Comparison of ENCODE assay signal across 8 cellular contexts in genomic region chr16:68645494-68646388, GRCh38. TPM values are rescaled to one million over a fixed set of nuclear protein-coding genes. Genes with fewer than 3 reads are reported as not detected.
DNase-seq lines count a peak whose midpoint lies in the region; ATAC-seq, FAIRE-seq and TF ChIP-seq lines count a peak whose summit lies in the region.

No MANE protein-coding gene starts in this region.

- TF ChIP-seq POLR2A in A549 (IDR thresholded peaks at IDR 0.05; ENCODE audit: low read length) (no peak), breast epithelium (IDR thresholded peaks at IDR 0.05) (no peak)

- H4K20me1 ChIP-seq in H9 (ENCODE audit: control insufficient read depth, insufficient read depth, insufficient read length): no peaks in the 10 kb centered on the region

- FAIRE-seq in A549 (lab: Jason Lieb, UNC): no peak

- no peak for TF ChIP-seq RAD21 in A549 (conservative IDR thresholded peaks at IDR 0.05 in 1 of 2, IDR thresholded peaks at IDR 0.05 in 1 of 2)

- H3K56ac ChIP-seq in H9 (ENCODE audit: insufficient read length, low read depth, low read length) (no peak overlapping the region), mesendoderm (ENCODE audit: low read length) (peak overlapping the region; percentile 94)

- H3K9ac ChIP-seq in H9 (ENCODE audit: extremely low read depth, insufficient read length, low read length) (peak overlapping the region; percentile 65), mesendoderm (ENCODE audit: low read length) (peak overlapping the region; percentile 86)

- H3K27me3 ChIP-seq in H9 (ENCODE audit: insufficient read depth, low read length) (no peaks in the 10 kb centered on the region; the same call in 1 of the 2 replicates), breast epithelium (peaks cover 0 to 11% of the 10 kb centered on the region in 2 donors), mesendoderm (ENCODE audit: insufficient read depth, low read length, poor library complexity) (no peaks in the 10 kb centered on the region)

- H3K79me1 ChIP-seq in H9 (ENCODE audit: insufficient read depth, low read depth, low read length, poor library complexity, severe bottlenecking) (peaks cover 3% of the 10 kb centered on the region), mesendoderm (ENCODE audit: low read length) (peaks cover 6% of the 10 kb centered on the region)

- H3K79me2 ChIP-seq in H9 (ENCODE audit: insufficient read depth, low read length): peaks cover 20% of the 10 kb centered on the region; the same call in 1 of the 2 replicates
- H3K79me2 ChIP-seq in mesendoderm (ENCODE audit: control insufficient read depth, insufficient read depth, low read length): peaks cover 28% of the 10 kb centered on the region

- H3K14ac ChIP-seq in H9 (ENCODE audit: insufficient read depth, low read length): peak overlapping the region; percentile 51

- H3K27ac ChIP-seq in A549 (peak overlapping the region in 1 of 2 experiments; percentile 65; a peak in 2 of 6 replicates), H9 (ENCODE audit: insufficient read length, low read depth, low read length) (no peak overlapping the region), breast epithelium (peak overlapping the region; percentile 75 to 87), mesendoderm (ENCODE audit: low read depth, low read length) (peak overlapping the region; percentile 52)

- H2AFZ ChIP-seq in H9 (ENCODE audit: low read length): no peak overlapping the region

- no peak overlapping the region for H2BK5ac ChIP-seq in H9 (ENCODE audit: insufficient read length, low read length)
- peak overlapping the region; percentile 30 for H2BK5ac ChIP-seq in mesendoderm (ENCODE audit: low read length)

- H3K18ac ChIP-seq in H9 (ENCODE audit: insufficient read length, low read depth, low read length) (peak overlapping the region; percentile 65), mesendoderm (ENCODE audit: low read length) (peak overlapping the region; percentile 23)

- no peaks in the 10 kb centered on the region for H3K9me3 Mint-ChIP-seq in H9

- H2BK12ac ChIP-seq in H9 (ENCODE audit: insufficient read length, low read depth, low read length): no peak overlapping the region

- H3K23me2 ChIP-seq in H9 (ENCODE audit: insufficient read length, low read depth, low read length, poor library complexity, severe bottlenecking): peaks cover 28% of the 10 kb centered on the region

- H3K4me2 ChIP-seq in A549 (peak overlapping the region; percentile 93), H9 (ENCODE audit: insufficient read depth, insufficient read length, low read length) (peak overlapping the region; percentile 96), mesendoderm (ENCODE audit: low read length) (peak overlapping the region; percentile 90)

- intact Hi-C loops in breast epithelium (cut with DNase I; ENCODE audit: low total_unique reads): no loop called here

- POLR2A ChIA-PET in A549 (lab: Yijun Ruan, JAX): no interaction called here

- peaks cover 37 to 43% of the 10 kb centered on the region in 2 experiments for H3K4me1 Mint-ChIP-seq in H9

- ATAC-seq in A549: peak; percentile 52 to 70; a peak in 4 of 6 replicates

- no peak overlapping the region for H4K91ac ChIP-seq in H9 (ENCODE audit: insufficient read length, low read depth, low read length)

- no peak overlapping the region for H2BK120ac ChIP-seq in H9 (ENCODE audit: low read depth, low read length, poor library complexity, severe bottlenecking)
- peak overlapping the region; percentile 6 for H2BK120ac ChIP-seq in mesendoderm (ENCODE audit: low read depth, low read length)

- H3K36me3 Mint-ChIP-seq in H9 (ENCODE audit: insufficient read depth in 1 of 3, low read depth in 3 of 3): peaks cover 3 to 25% (median 16%) of the 10 kb centered on the region in 3 experiments; a peak in 6 of 7 replicates

- CTCF ChIA-PET in A549 (lab: Yijun Ruan, JAX): interaction anchor here (1.2 to 1.9 kb wide), 2 partner anchors 10 to 12 kb away, joined by 3 to 6 read pairs; no protein-coding TSS in a partner anchor

- H3K4ac ChIP-seq in H9 (ENCODE audit: low read depth, low read length): no peak overlapping the region
- H3K4ac ChIP-seq in mesendoderm (ENCODE audit: low read depth, low read length): peak overlapping the region; percentile 23

- H3T11ph ChIP-seq in H9 (ENCODE audit: low read length): no peak overlapping the region

- H3K9me3 ChIP-seq in A549 (no peaks in the 10 kb centered on the region), H9 (ENCODE audit: control insufficient read depth, low read depth, low read length) (no peaks in the 10 kb centered on the region), breast epithelium (no peaks in the 10 kb centered on the region)

- 63% methylated on average over 30 of the region's 66 CpGs for WGBS in A549 (ENCODE audit: missing lambda C conversion rate)
- WGBS in H9 (ENCODE audit: extremely low coverage, insufficient read length, low lambda C conversion rate): no CpG with 5 or more reads among the region's 66 CpGs
- no CpG with 5 or more reads among the region's 66 CpGs for WGBS in mesendoderm (ENCODE audit: extremely low coverage, insufficient coverage, low lambda C conversion rate)

- H3K27me3 Mint-ChIP-seq in H9 (ENCODE audit: low read depth): peaks cover 29% of the 10 kb centered on the region

- H2BK20ac ChIP-seq in H9 (ENCODE audit: low read depth, low read length, poor library complexity, severe bottlenecking): no peak overlapping the region

- H3K4me3 ChIP-seq in A549 (peak overlapping the region; percentile 48), breast epithelium (peak overlapping the region; percentile 6 to 81 (median 81)), mesendoderm (ENCODE audit: low read length) (peak overlapping the region; percentile 64)

- H3K36me3 ChIP-seq in breast epithelium (no peaks in the 10 kb centered on the region), mesendoderm (ENCODE audit: control insufficient read depth, insufficient read depth, low read length) (no peaks in the 10 kb centered on the region)

- no peak for TF ChIP-seq EP300 in A549 (IDR thresholded peaks at IDR 0.05)

- no peak for TF ChIP-seq CTCF in A549 (IDR thresholded peaks at IDR 0.05)
- TF ChIP-seq CTCF in H9 (conservative IDR thresholded peaks at IDR 0.05): no peak
- no peak for TF ChIP-seq CTCF in breast epithelium (IDR thresholded peaks at IDR 0.05)

- H2AK5ac ChIP-seq in H9 (ENCODE audit: insufficient read length, low read length): no peak overlapping the region
- H2AK5ac ChIP-seq in mesendoderm (ENCODE audit: low read length): no peak overlapping the region

- H3K4me1 ChIP-seq in A549: peaks cover 13% of the 10 kb centered on the region; the same call in 1 of the 3 replicates
- no peaks in the 10 kb centered on the region for H3K4me1 ChIP-seq in H9 (ENCODE audit: insufficient read depth, low read length)
- peaks cover 0 to 12% of the 10 kb centered on the region in 2 donors for H3K4me1 ChIP-seq in breast epithelium
- H3K4me1 ChIP-seq in mesendoderm (ENCODE audit: control insufficient read depth, low read depth, low read length): peaks cover 6% of the 10 kb centered on the region

- H2BK15ac ChIP-seq in H9 (ENCODE audit: low read depth, low read length): no peak overlapping the region
- H2BK15ac ChIP-seq in mesendoderm (replicated peaks; ENCODE audit: low read depth): no peak overlapping the region

- DNase-seq in A549 (ENCODE audit: low read depth in 1 of 2, low spot score in 1 of 2): no peak
- peak; percentile 79 for DNase-seq in H9
- peak; percentile 55 for DNase-seq in breast epithelium (ENCODE audit: low spot score in 2 of 2)
- peak; percentile 87 for DNase-seq in mesendoderm
- DNase-seq in cerebellum (ENCODE audit: low spot score): no peak
- DNase-seq in activated gamma-delta T cell (lab: John Stamatoyannopoulos, UW): no peak
- no peak for DNase-seq in GF-D8 (lab: John Stamatoyannopoulos, UW)
- no peak for DNase-seq in NCI-H1092 treated with DMSO at 0.1 percent for 48 hours (lab: John Stamatoyannopoulos, UW)

- peak overlapping the region; percentile 86 to 92 for H3K4me3 Mint-ChIP-seq in H9

- peak overlapping the region; percentile 74 to 84 (median 82); a peak in 5 of 7 replicates for H3K27ac Mint-ChIP-seq in H9

- H3K23ac ChIP-seq in H9 (ENCODE audit: insufficient read length, low read depth, low read length) (no peak overlapping the region), mesendoderm (ENCODE audit: low read length) (peak overlapping the region; percentile 94)

- no peak overlapping the region for H4K8ac ChIP-seq in H9 (replicated peaks; ENCODE audit: insufficient read length, low read depth, low read length)
- no peak overlapping the region for H4K8ac ChIP-seq in mesendoderm (ENCODE audit: low read depth, low read length)

- H4K5ac ChIP-seq in H9 (ENCODE audit: insufficient read length, low read depth, low read length): no peak overlapping the region
- H4K5ac ChIP-seq in mesendoderm (ENCODE audit: low read length): no peak overlapping the region

TF ChIP-seq in A549, 52 proteins besides CTCF, POLR2A, EP300 and RAD21:
- no peak for TF ChIP-seq PBX3 (IDR thresholded peaks at IDR 0.05)
- no peak for TF ChIP-seq CEBPB (IDR thresholded peaks at IDR 0.05)
- TF ChIP-seq CBX8 (IDR thresholded peaks at IDR 0.05): no peak
- no peak for TF ChIP-seq MAFK (IDR thresholded peaks at IDR 0.05; ENCODE audit: partially characterized antibody)
- no peak for TF ChIP-seq ESRRA (IDR thresholded peaks at IDR 0.05; ENCODE audit: borderline replicate concordance, low read length)
- TF ChIP-seq HOXB13 (CRISPR knock-in tag; IDR thresholded peaks at IDR 0.05; ENCODE audit: low read depth): no peak
TF ChIP-seq in A549: peak in this region for 0.

RNA-seq across cellular contexts. Expression of gene CDH3, which starts 0.6 kb away (rescaled TPM):
- polyA plus RNA-seq in A549 (2011; rRNA removed): 0.25 and 0.61 TPM in 2 replicates
- polyA plus RNA-seq in A549 (2012; cell fraction: cytosol; rRNA removed): 0.07 and 0.18 TPM in 2 replicates
- 0.26 and 0.47 TPM in 2 replicates for polyA plus RNA-seq in A549 (2012; cell fraction: nucleus; rRNA removed)
- 0.08 to 0.34 TPM (median 0.13 TPM) in 3 replicates for polyA plus RNA-seq in A549 (2017; fragmentation: RNase III; extraction: RNeasy Plus Mini Kit Qiagen cat#74134 plus additional on column Dnase treatment)
- polyA minus RNA-seq in A549 (2011; rRNA and poly(A)+ RNA removed): 0.34 and 0.41 TPM in 2 replicates
- 92.9 and 97.2 TPM in 2 replicates for total RNA-seq in H9 (2021)
- total RNA-seq in breast epithelium: 10 to 100 TPM in 2 of 3 donors, under 1 TPM in 1; 0.32 to 62.6 (median 39.0) TPM
- polyA plus RNA-seq in mesendoderm (2013, experiment 1 of 2): 130 TPM
- polyA plus RNA-seq in mesendoderm (2013, experiment 2 of 2): 121 TPM
- 4.9 TPM for total RNA-seq in cerebellum

Comparison
In these comparisons a context has a peak if more than half of its experiments do, and no peak if none do; other contexts are left out.
1. DNase-seq: peak in H9 (single experiment), breast epithelium (2 of 2) and mesendoderm (single experiment); none in A549 (0 of 2), cerebellum (single experiment), activated gamma-delta T cell (single experiment), GF-D8 (single experiment) and NCI-H1092 treated with DMSO at 0.1 percent for 48 hours (single experiment).
2. Peak in every context shown above with its lines, with median percentiles within 50 percentile points of each other: H3K4me2 ChIP-seq and H3K4me3 ChIP-seq.